ENCODE assay signal across 1 cellular context in the genomic region with DNA sequence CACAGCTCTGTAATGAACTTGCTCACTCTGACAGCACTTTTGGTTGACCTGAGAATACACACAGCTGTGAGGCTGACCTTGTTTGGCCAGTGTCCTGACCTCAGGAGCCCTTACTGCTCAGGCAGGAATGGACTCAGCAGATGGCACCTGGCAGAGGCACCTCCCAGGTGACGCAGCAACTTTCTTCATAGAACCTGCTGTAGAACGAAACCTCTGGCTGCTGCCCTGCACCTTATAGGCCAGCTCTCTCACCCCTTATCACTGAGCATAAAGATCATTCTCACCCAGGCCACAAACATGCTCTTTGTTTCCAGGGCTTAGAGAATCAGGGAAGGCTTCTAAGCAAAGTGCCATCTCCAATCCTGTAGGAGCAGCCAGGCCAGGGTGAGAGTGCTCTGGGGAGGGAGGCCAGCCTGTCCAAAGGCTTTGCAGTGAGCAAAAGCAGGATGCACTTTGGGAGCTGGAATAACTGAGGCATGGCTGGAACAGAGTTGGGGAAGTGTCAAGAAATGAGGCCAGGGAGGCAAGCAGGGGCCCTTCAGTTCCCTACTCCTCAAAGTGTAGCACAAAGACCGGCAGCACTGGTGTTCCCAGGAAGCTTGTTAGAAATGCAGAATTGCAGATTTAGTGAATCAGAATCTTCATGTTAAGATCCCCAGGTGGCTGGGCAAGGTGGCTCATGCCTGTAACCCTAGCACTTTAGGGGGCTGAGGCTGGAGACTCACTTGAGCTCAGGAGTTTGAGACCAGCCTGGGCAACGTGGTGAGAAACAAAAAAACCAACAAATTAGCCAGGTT.
TF ChIP-seq lines count a peak whose summit lies in the region.

No MANE protein-coding gene starts in this region.

TF ChIP-seq in K562, 482 proteins besides CTCF, POLR2A, EP300 and RAD21 (continues in another document):
- no peak for TF ChIP-seq JUNB (CRISPR knock-in tag; conservative IDR thresholded peaks at IDR 0.05)
- TF ChIP-seq, protein P1, sequence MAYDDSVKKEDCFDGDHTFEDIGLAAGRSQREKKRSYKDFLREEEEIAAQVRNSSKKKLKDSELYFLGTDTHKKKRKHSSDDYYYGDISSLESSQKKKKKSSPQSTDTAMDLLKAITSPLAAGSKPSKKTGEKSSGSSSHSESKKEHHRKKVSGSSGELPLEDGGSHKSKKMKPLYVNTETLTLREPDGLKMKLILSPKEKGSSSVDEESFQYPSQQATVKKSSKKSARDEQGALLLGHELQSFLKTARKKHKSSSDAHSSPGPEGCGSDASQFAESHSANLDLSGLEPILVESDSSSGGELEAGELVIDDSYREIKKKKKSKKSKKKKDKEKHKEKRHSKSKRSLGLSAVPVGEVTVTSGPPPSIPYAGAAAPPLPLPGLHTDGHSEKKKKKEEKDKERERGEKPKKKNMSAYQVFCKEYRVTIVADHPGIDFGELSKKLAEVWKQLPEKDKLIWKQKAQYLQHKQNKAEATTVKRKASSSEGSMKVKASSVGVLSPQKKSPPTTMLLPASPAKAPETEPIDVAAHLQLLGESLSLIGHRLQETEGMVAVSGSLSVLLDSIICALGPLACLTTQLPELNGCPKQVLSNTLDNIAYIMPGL (CRISPR knock-in tag; IDR thresholded peaks at IDR 0.05) = no peak
- TF ChIP-seq, protein P2, sequence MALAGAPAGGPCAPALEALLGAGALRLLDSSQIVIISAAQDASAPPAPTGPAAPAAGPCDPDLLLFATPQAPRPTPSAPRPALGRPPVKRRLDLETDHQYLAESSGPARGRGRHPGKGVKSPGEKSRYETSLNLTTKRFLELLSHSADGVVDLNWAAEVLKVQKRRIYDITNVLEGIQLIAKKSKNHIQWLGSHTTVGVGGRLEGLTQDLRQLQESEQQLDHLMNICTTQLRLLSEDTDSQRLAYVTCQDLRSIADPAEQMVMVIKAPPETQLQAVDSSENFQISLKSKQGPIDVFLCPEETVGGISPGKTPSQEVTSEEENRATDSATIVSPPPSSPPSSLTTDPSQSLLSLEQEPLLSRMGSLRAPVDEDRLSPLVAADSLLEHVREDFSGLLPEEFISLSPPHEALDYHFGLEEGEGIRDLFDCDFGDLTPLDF (CRISPR knock-in tag; IDR thresholded peaks at IDR 0.05) = no peak
- no peak for TF ChIP-seq MBD2 (IDR thresholded peaks at IDR 0.05; ENCODE audit: borderline replicate concordance, low read depth)
- TF ChIP-seq, protein P3, sequence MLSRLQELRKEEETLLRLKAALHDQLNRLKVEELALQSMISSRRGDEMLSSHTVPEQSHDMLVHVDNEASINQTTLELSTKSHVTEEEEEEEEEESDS (CRISPR knock-in tag; IDR thresholded peaks at IDR 0.05) = no peak
- no peak for TF ChIP-seq CBX8 (IDR thresholded peaks at IDR 0.05; ENCODE audit: borderline replicate concordance, extremely low read depth, low read depth, low read length, poor library complexity, severe bottlenecking)
- 0 out of 4 replicates have a peak, but pooled peaks of 1 of the 2 experiments have one; percentile 53 for TF ChIP-seq TRIM24 (IDR thresholded peaks at IDR 0.05)
- TF ChIP-seq, protein P4, sequence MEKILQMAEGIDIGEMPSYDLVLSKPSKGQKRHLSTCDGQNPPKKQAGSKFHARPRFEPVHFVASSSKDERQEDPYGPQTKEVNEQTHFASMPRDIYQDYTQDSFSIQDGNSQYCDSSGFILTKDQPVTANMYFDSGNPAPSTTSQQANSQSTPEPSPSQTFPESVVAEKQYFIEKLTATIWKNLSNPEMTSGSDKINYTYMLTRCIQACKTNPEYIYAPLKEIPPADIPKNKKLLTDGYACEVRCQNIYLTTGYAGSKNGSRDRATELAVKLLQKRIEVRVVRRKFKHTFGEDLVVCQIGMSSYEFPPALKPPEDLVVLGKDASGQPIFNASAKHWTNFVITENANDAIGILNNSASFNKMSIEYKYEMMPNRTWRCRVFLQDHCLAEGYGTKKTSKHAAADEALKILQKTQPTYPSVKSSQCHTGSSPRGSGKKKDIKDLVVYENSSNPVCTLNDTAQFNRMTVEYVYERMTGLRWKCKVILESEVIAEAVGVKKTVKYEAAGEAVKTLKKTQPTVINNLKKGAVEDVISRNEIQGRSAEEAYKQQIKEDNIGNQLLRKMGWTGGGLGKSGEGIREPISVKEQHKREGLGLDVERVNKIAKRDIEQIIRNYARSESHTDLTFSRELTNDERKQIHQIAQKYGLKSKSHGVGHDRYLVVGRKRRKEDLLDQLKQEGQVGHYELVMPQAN (IDR thresholded peaks at IDR 0.05; ENCODE audit: borderline replicate concordance) = no peak
- no peak for TF ChIP-seq KAT2B (IDR thresholded peaks at IDR 0.05; ENCODE audit: low read depth, low read length)
- TF ChIP-seq MTA2 (IDR thresholded peaks at IDR 0.05; ENCODE audit: low read depth) = no peak
- no peak for TF ChIP-seq EP400 (IDR thresholded peaks at IDR 0.05)
- peak; percentile 53; the same call in 1 of the 2 replicates for TF ChIP-seq ESRRA (IDR thresholded peaks at IDR 0.05; ENCODE audit: borderline replicate concordance, low read depth)
- no peak for TF ChIP-seq PBX2 (CRISPR knock-in tag; IDR thresholded peaks at IDR 0.05; ENCODE audit: low read depth)
- no peak for TF ChIP-seq PBX2 (tag; conservative IDR thresholded peaks at IDR 0.05; ENCODE audit: low read depth)
- TF ChIP-seq, protein P5, sequence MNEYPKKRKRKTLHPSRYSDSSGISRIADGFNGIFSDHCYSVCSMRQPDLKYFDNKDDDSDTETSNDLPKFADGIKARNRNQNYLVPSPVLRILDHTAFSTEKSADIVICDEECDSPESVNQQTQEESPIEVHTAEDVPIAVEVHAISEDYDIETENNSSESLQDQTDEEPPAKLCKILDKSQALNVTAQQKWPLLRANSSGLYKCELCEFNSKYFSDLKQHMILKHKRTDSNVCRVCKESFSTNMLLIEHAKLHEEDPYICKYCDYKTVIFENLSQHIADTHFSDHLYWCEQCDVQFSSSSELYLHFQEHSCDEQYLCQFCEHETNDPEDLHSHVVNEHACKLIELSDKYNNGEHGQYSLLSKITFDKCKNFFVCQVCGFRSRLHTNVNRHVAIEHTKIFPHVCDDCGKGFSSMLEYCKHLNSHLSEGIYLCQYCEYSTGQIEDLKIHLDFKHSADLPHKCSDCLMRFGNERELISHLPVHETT (CRISPR knock-in tag; conservative IDR thresholded peaks at IDR 0.05 in 1 of 2, IDR thresholded peaks at IDR 0.05 in 1 of 2) = no peak
- TF ChIP-seq KDM2B (CRISPR knock-in tag; IDR thresholded peaks at IDR 0.05) = no peak
- TF ChIP-seq ZNF282 (CRISPR knock-in tag; IDR thresholded peaks at IDR 0.05) = no peak
- no peak for TF ChIP-seq FUS (optimal IDR thresholded peaks at IDR 0.05; ENCODE audit: low read depth, low read length)
- TF ChIP-seq, protein P6, sequence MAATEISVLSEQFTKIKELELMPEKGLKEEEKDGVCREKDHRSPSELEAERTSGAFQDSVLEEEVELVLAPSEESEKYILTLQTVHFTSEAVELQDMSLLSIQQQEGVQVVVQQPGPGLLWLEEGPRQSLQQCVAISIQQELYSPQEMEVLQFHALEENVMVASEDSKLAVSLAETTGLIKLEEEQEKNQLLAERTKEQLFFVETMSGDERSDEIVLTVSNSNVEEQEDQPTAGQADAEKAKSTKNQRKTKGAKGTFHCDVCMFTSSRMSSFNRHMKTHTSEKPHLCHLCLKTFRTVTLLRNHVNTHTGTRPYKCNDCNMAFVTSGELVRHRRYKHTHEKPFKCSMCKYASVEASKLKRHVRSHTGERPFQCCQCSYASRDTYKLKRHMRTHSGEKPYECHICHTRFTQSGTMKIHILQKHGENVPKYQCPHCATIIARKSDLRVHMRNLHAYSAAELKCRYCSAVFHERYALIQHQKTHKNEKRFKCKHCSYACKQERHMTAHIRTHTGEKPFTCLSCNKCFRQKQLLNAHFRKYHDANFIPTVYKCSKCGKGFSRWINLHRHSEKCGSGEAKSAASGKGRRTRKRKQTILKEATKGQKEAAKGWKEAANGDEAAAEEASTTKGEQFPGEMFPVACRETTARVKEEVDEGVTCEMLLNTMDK (IDR thresholded peaks at IDR 0.05; ENCODE audit: borderline replicate concordance, insufficient read depth, low read depth, low read length, poor library complexity, severe bottlenecking) = no peak
- TF ChIP-seq ZNF316 (IDR thresholded peaks at IDR 0.05) = peak; percentile 71; the same call in 1 of the 2 replicates
- peak; percentile 70; the same call in 1 of the 2 replicates for TF ChIP-seq ZNF766 (CRISPR knock-in tag; conservative IDR thresholded peaks at IDR 0.05)
- TF ChIP-seq ZMIZ1 (IDR thresholded peaks at IDR 0.05; ENCODE audit: low read depth in 2 of 2, low read length in 2 of 2) = no peak
- no peak for TF ChIP-seq CBX5 (IDR thresholded peaks at IDR 0.05; ENCODE audit: borderline replicate concordance, low read depth)
- no peak for TF ChIP-seq ZNF696 (CRISPR knock-in tag; conservative IDR thresholded peaks at IDR 0.05)
- TF ChIP-seq KLF1 (tag; IDR thresholded peaks at IDR 0.05) = no peak
- TF ChIP-seq NFE2 (IDR thresholded peaks at IDR 0.05; ENCODE audit: low read depth) = peak; percentile 87
- TF ChIP-seq MEF2D (tag; conservative IDR thresholded peaks at IDR 0.05; ENCODE audit: low read depth) = no peak
- TF ChIP-seq ZBTB12 (CRISPR knock-in tag; IDR thresholded peaks at IDR 0.05) = no peak
- TF ChIP-seq BCL6 (CRISPR knock-in tag; IDR thresholded peaks at IDR 0.05) = no peak
- no peak for TF ChIP-seq MBD1 (CRISPR knock-in tag; IDR thresholded peaks at IDR 0.05)
- TF ChIP-seq, protein P7, sequence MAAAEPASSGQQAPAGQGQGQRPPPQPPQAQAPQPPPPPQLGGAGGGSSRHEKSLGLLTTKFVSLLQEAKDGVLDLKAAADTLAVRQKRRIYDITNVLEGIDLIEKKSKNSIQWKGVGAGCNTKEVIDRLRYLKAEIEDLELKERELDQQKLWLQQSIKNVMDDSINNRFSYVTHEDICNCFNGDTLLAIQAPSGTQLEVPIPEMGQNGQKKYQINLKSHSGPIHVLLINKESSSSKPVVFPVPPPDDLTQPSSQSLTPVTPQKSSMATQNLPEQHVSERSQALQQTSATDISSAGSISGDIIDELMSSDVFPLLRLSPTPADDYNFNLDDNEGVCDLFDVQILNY (CRISPR knock-in tag; IDR thresholded peaks at IDR 0.05) = no peak
- TF ChIP-seq COPS2 (conservative IDR thresholded peaks at IDR 0.05) = no peak
- TF ChIP-seq CREM (IDR thresholded peaks at IDR 0.05; ENCODE audit: low read depth) = no peak
- TF ChIP-seq EZH2 (IDR thresholded peaks at IDR 0.05; ENCODE audit: borderline replicate concordance, low read depth, low read length) = no peak
- TF ChIP-seq POLR2AphosphoS2 (IDR thresholded peaks at IDR 0.05; ENCODE audit: low read length) = no peak
- TF ChIP-seq MEF2A (IDR thresholded peaks at IDR 0.05; ENCODE audit: control insufficient read depth, low read depth, low read length) = no peak
- no peak for TF ChIP-seq RUNX1 (IDR thresholded peaks at IDR 0.05; ENCODE audit: low read depth)
